Comparison of ENCODE assay signal across 1 cellular context in genomic region chr1:35530168-35530567, GRCh38.
TF ChIP-seq lines count a peak whose summit lies in the region.

No MANE protein-coding gene starts in this region.

TF ChIP-seq in K562, 482 proteins besides CTCF, POLR2A, EP300 and RAD21 (continued from another document):
- no peak for TF ChIP-seq MIER1 (IDR thresholded peaks at IDR 0.05; ENCODE audit: low read depth)
- TF ChIP-seq GABPB1 (CRISPR knock-in tag; IDR thresholded peaks at IDR 0.05): no peak
- TF ChIP-seq ZNF778 (CRISPR knock-in tag; IDR thresholded peaks at IDR 0.05): no peak
- TF ChIP-seq NBN (IDR thresholded peaks at IDR 0.05; ENCODE audit: low read depth): no peak
- no peak for TF ChIP-seq NCOA2 (IDR thresholded peaks at IDR 0.05; ENCODE audit: partially characterized antibody in 2 of 2)
TF ChIP-seq in K562: peak in this region for 5.
